16 cellular contexts compared by ENCODE assay signal in the genomic region with DNA sequence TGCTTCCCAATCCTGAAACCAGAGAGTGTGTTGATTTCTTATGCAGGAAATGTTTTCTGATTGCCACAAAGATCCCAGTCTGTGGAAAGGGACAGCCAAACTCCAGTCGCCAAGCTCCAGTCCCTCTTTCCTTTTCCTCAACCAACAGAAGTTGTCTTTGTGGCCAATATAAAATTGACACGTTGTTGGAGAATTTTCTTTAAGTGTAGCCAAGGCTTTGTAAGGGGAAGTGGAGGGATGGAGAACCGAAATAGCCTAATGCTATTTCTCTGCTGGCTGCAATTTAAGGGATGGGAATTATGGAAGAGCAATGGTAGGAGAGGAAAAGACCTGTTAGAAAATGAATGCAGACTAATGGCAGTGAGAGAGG. TPM values are rescaled to one million over a fixed set of nuclear protein-coding genes. Genes with fewer than 3 reads are reported as not detected.
DNase-seq lines count a peak whose midpoint lies in the region; ATAC-seq and TF ChIP-seq lines count a peak whose summit lies in the region.
"Had no signal": no experiment of that assay in that cellular context is flagged by ENCODE, and none has a peak within 500 bp of the region (broad histone marks: within the 10 kb centered on the region; RNA-seq: fewer than 3 reads in every experiment).

No MANE protein-coding gene starts in this region.

- H3K4me3 Mint-ChIP-seq in osteocyte (ENCODE audit: unreplicated experiment): peak overlapping the region; percentile 59
- H3K4me3 Mint-ChIP-seq: activated CD8-positive, alpha-beta T cell treated with anti-CD3 and anti-CD28 coated beads for 36 hours; activated naive CD4-positive, alpha-beta T cell treated with anti-CD3 and anti-CD28 coated beads, Interleukin-2, amount 50 U/mL, for 24 hours had no signal

- DNase-seq in Ammon's horn (ENCODE audit: low spot score): peak; percentile 48
- no peak for DNase-seq in ascending aorta (ENCODE audit: low spot score in 2 of 2)
- no peak for DNase-seq in left cardiac atrium
- DNase-seq in osteocyte (ENCODE audit: extremely low spot score, unreplicated experiment): no peak
- DNase-seq in globus pallidus (ENCODE audit: low spot score): no peak
- no peak for DNase-seq in iPS-NIHi7 (ENCODE audit: extremely low spot score)
- DNase-seq in activated CD4-positive, alpha-beta T cell treated with anti-CD3 and anti-CD28 coated beads, Interleukin-2, amount 50 U/mL, for 1 hour: no peak
- DNase-seq: activated CD8-positive, alpha-beta T cell treated with anti-CD3 and anti-CD28 coated beads for 36 hours; effector CD8-positive, alpha-beta T cell; NCI-H1436; stimulated activated CD4-positive, alpha-beta T cell treated with anti-CD3 and anti-CD28 coated beads, Interleukin-1b, Interleukin-23, amount 100 ng/mL, for 48 hours; stimulated activated naive CD8-positive, alpha-beta T cell treated with anti-CD3 and anti-CD28 coated beads, Interleukin-15, Interleukin-2, amounts not matched to agents 100 U/mL and 50 U/mL, for 24 hours; T-helper 17 cell had no signal

- intact Hi-C loops in ascending aorta (cut with DNase I) (loop anchor here (5.0 kb wide), 1 partner anchor 97 kb away; no protein-coding TSS in a partner anchor), left cardiac atrium (cut with DNase I) (no loop called here)

- peaks cover 38% of the 10 kb centered on the region for H3K4me1 Mint-ChIP-seq in osteocyte (ENCODE audit: unreplicated experiment)

- H3K36me3 ChIP-seq in ascending aorta: no peaks in the 10 kb centered on the region
- H3K36me3 ChIP-seq: neutrophil had no signal

- no peaks in the 10 kb centered on the region for H3K4me1 ChIP-seq in ascending aorta

- peak overlapping the region; percentile 32 to 52 for H3K4me3 ChIP-seq in ascending aorta

- peaks cover 28% of the 10 kb centered on the region for H3K27me3 Mint-ChIP-seq in osteocyte (ENCODE audit: unreplicated experiment)

- TF ChIP-seq CTCF in ascending aorta (IDR thresholded peaks at IDR 0.05) (no peak), osteocyte (IDR thresholded peaks at IDR 0.05) (no peak)

- H3K27ac ChIP-seq in ascending aorta: peak overlapping the region in 1 of 2 donors; percentile 43
- H3K27ac ChIP-seq: neutrophil had no signal

- H3K9me3 ChIP-seq in ascending aorta: no peaks in the 10 kb centered on the region
- H3K9me3 ChIP-seq: neutrophil had no signal

- ATAC-seq in left cardiac atrium: peak; percentile 13 to 33
- ATAC-seq in GM18519 (IDR thresholded peaks at IDR 0.05; ENCODE audit: low FRiP score, unreplicated experiment): no peak
- ATAC-seq: activated CD8-positive, alpha-beta T cell treated with anti-CD3 and anti-CD28 coated beads for 36 hours; stimulated activated naive CD8-positive, alpha-beta T cell treated with anti-CD3 and anti-CD28 coated beads, Interleukin-15, Interleukin-2, amounts not matched to agents 100 U/mL and 50 U/mL, for 24 hours; T-helper 17 cell had no signal

- no peaks in the 10 kb centered on the region for H3K27me3 ChIP-seq in ascending aorta

- peaks cover 14% of the 10 kb centered on the region for H3K36me3 Mint-ChIP-seq in osteocyte (ENCODE audit: unreplicated experiment)
- H3K36me3 Mint-ChIP-seq: activated naive CD4-positive, alpha-beta T cell treated with anti-CD3 and anti-CD28 coated beads, Interleukin-2, amount 50 U/mL, for 24 hours had no signal

- H3K27ac Mint-ChIP-seq in osteocyte (ENCODE audit: unreplicated experiment): no peak overlapping the region
- H3K27ac Mint-ChIP-seq: activated CD8-positive, alpha-beta T cell treated with anti-CD3 and anti-CD28 coated beads for 36 hours; activated naive CD4-positive, alpha-beta T cell treated with anti-CD3 and anti-CD28 coated beads, Interleukin-2, amount 50 U/mL, for 24 hours; T-helper 17 cell had no signal

- H3K9me3 Mint-ChIP-seq in osteocyte (ENCODE audit: unreplicated experiment): no peaks in the 10 kb centered on the region
- H3K9me3 Mint-ChIP-seq: activated CD8-positive, alpha-beta T cell treated with anti-CD3 and anti-CD28 coated beads for 36 hours; activated naive CD4-positive, alpha-beta T cell treated with anti-CD3 and anti-CD28 coated beads, Interleukin-2, amount 50 U/mL, for 24 hours had no signal

RNA-seq across cellular contexts. Expression of a gene that starts 5.4 kb away (rescaled TPM):
- total RNA-seq in ascending aorta (4.4 TPM), left cardiac atrium (1 to 10 TPM; 1.7 to 2.3 TPM), osteocyte (8.8 and 8.9 TPM in 2 replicates)
- total RNA-seq: activated CD8-positive, alpha-beta T cell treated with anti-CD3 and anti-CD28 coated beads for 36 hours; T-helper 17 cell had no signal
